27 cellular contexts compared by ENCODE assay signal in genomic region chr18:49193252-49193651, GRCh38.
"Had no signal": no experiment of that assay in that cellular context is flagged by ENCODE, and none has a peak within 500 bp of the region (broad histone marks: within the 10 kb centered on the region; RNA-seq: fewer than 3 reads in every experiment).

No MANE protein-coding gene starts in this region.

- DNase-seq: stimulated activated CD4-positive, alpha-beta T cell treated with anti-CD3 and anti-CD28 coated beads, Interleukin-2, amount 100 ng/mL, for 48 hours; stimulated activated CD4-positive, alpha-beta T cell treated with anti-CD3 and anti-CD28 coated beads, Interleukin-4, amount 100 ng/mL, for 1 hour; stimulated activated CD4-positive, alpha-beta T cell treated with anti-CD3 and anti-CD28 coated beads, Interleukin-4, amount 100 ng/mL, for 24 hours; stimulated activated CD4-positive, alpha-beta T cell treated with anti-CD3 and anti-CD28 coated beads, Interleukin-4, amount 100 ng/mL, for 4 hours; stimulated activated CD8-positive, alpha-beta memory T cell treated with anti-CD3 and anti-CD28 coated beads, Interleukin-4, amount 100 ng/mL, for 48 hours; stimulated activated naive B cell treated with anti-CD40 and anti-IgM and Interleukin-4, amounts not matched to agents 10 μg/mL and 1 μg/mL and 100 μg/mL, for 72 hours; stimulated activated naive CD4-positive, alpha-beta T cell; stimulated activated naive CD4-positive, alpha-beta T cell treated with Interleukin-2 at 50 U/mL for 16 hours; stimulated activated naive CD8-positive, alpha-beta T cell treated with anti-CD3 and anti-CD28 coated beads, Interleukin-15, amount 100 ng/mL, for 72 hours; stimulated activated naive CD8-positive, alpha-beta T cell treated with anti-CD3 and anti-CD28 coated beads, Interleukin-15, Interleukin-2, amounts not matched to agents 100 U/mL and 50 U/mL, for 24 hours; stomach; substantia nigra; testis; thyroid gland; tibial artery; transverse colon; trophoblast cell; upper lobe of left lung; upper lobe of right lung; uterus had no signal

- H3K27me3 ChIP-seq: stomach, suprapubic skin, testis, thyroid gland, tibial artery, tibial nerve, transverse colon, upper lobe of left lung, upper lobe of right lung, uterus, vagina had no signal

- H3K36me3 ChIP-seq: stomach, suprapubic skin, thoracic aorta, thyroid gland, tibial artery, tibial nerve, transverse colon, upper lobe of left lung, upper lobe of right lung, uterus, vagina had no signal

- H3K4me1 ChIP-seq: testis, thyroid gland, transverse colon, upper lobe of right lung, uterus, vagina had no signal

- H3K27ac ChIP-seq: stomach, suprapubic skin, testis, thoracic aorta, thyroid gland, tibial artery, tibial nerve, transverse colon, upper lobe of left lung, upper lobe of right lung, uterus, vagina had no signal

- ATAC-seq: stimulated activated effector memory CD8-positive, alpha-beta T cell treated with anti-CD3 and anti-CD28 coated beads, Interleukin-12 subunit alpha, Interleukin-12 subunit beta, amount 100 ng/mL, for 72 hours; stimulated activated memory B cell treated with anti-CD40 and anti-IgM and Interleukin-4, amounts not matched to agents 10 μg/mL and 1 μg/mL and 100 μg/mL, for 72 hours; stimulated activated naive B cell treated with anti-CD40 and anti-IgM and Interleukin-4, amounts not matched to agents 10 μg/mL and 1 μg/mL and 100 μg/mL, for 72 hours; stimulated activated naive CD8-positive, alpha-beta T cell treated with anti-CD3 and anti-CD28 coated beads, Interleukin-15, amount 100 ng/mL, for 72 hours; stimulated activated naive CD8-positive, alpha-beta T cell treated with anti-CD3 and anti-CD28 coated beads, Interleukin-15, Interleukin-2, amounts not matched to agents 100 U/mL and 50 U/mL, for 24 hours; upper lobe of right lung had no signal

- H3K9me3 ChIP-seq: stomach, suprapubic skin, testis, thoracic aorta, thyroid gland, tibial artery, tibial nerve, transverse colon, upper lobe of left lung, upper lobe of right lung, uterus, vagina had no signal

- H3K4me3 ChIP-seq: stomach, suprapubic skin, testis, thoracic aorta, thyroid gland, tibial artery, tibial nerve, transverse colon, upper lobe of left lung, upper lobe of right lung, uterus, vagina had no signal

- FAIRE-seq: urothelium cell line had no signal
